In genomic region chr9:103625161-103625804, GRCh38 we compare ENCODE assay signal across 23 cellular contexts.
"Had no signal": no experiment of that assay in that cellular context is flagged by ENCODE, and none has a peak within 500 bp of the region (broad histone marks: within the 10 kb centered on the region; RNA-seq: fewer than 3 reads in every experiment).

No MANE protein-coding gene starts in this region.

- DNase-seq: cortex of kidney; effector memory CD8-positive, alpha-beta T cell; hypothalamus; immature natural killer cell; islet precursor cell; kidney glomerular epithelial cell; left ventricle myocardium superior; lower lobe of right lung; naive thymus-derived CD8-positive, alpha-beta T cell; nephron progenitor cell; nucleus accumbens; stimulated activated CD4-positive, alpha-beta T cell treated with anti-CD3 and anti-CD28 coated beads, Interleukin-12 subunit alpha, Interleukin-12 subunit beta, amount 100 ng/mL, for 4 hours; stimulated activated CD4-positive, alpha-beta T cell treated with anti-CD3 and anti-CD28 coated beads, Interleukin-2, amount 100 ng/mL, for 24 hours; stimulated activated CD4-positive, alpha-beta T cell treated with anti-CD3 and anti-CD28 coated beads, Interleukin-4, amount 100 ng/mL, for 24 hours; stimulated activated naive CD4-positive, alpha-beta T cell treated with Interleukin-2 at 50 U/mL for 16 hours; substantia nigra; testis; tibial artery had no signal

- H3K4me2 ChIP-seq: smooth muscle cell had no signal

- H3K27ac ChIP-seq: lower lobe of right lung, prostate gland, right atrium auricular region, testis, tibial artery had no signal

- H3K4me1 ChIP-seq: lower lobe of right lung, prostate gland, right atrium auricular region, testis had no signal

- ATAC-seq: effector memory CD8-positive, alpha-beta T cell; left ventricle myocardium superior; lower lobe of right lung; naive thymus-derived CD8-positive, alpha-beta T cell; sciatic nerve; stimulated activated effector memory CD8-positive, alpha-beta T cell treated with anti-CD3 and anti-CD28 coated beads, Interleukin-12 subunit alpha, Interleukin-12 subunit beta, amount 100 ng/mL, for 72 hours had no signal

- H3K36me3 ChIP-seq: lower lobe of right lung, prostate gland, right atrium auricular region, tibial artery had no signal

- H3K27me3 ChIP-seq: right atrium auricular region, testis, tibial artery had no signal

- H3K9me3 ChIP-seq: lower lobe of right lung, prostate gland, right atrium auricular region, testis, tibial artery had no signal

- H3K4me3 ChIP-seq: lower lobe of right lung, prostate gland, right atrium auricular region, smooth muscle cell, testis, tibial artery had no signal
